In the genomic region with DNA sequence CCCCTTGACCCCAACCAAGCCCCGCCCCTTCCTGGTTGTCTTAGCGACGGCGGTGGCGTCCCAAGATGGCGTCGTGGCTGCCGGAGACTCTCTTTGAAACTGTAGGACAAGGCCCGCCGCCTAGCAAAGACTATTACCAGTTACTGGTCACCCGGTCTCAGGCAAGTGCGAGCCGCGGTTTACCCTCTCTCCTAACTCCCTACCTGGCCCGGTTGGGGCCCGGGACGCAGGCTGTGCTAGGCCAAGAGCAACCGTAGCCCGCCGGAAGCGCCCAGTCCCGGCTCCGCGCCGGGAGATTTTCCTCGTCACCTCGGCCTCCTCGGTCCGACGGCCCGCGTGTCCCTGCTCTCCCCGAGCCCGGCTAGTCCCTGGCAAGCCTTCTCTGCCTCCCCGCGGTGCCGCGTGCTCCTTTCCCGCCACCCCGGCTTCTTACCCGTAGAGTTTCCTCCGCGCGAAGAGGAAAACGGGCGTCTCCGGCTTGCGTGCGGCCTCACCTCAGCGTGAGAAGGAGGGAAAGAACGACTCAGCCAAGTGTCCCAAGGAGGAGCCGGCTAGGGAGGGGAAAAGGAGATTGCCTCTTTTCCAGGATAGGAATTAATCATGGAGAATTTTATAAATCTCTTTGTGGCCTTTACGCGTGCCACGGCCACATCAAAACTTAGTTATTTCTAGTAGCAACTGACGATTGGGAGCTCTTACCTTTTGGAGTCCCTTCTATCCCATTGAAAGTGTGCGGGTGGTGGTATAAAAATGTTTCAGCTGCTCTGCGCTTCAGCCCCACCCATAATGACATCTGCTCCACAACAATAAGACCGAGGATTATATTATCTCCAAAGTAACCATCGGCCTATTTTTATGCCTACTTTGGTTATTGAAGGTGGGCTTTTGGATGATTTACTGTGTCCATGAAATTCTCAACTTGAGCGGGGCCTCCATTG, we compare ENCODE assay signal across 8 cellular contexts. TPM values are rescaled to one million over a fixed set of nuclear protein-coding genes. Genes with fewer than 3 reads are reported as not detected.
DNase-seq lines count a peak whose midpoint lies in the region; ATAC-seq and TF ChIP-seq lines count a peak whose summit lies in the region.

A gene with protein sequence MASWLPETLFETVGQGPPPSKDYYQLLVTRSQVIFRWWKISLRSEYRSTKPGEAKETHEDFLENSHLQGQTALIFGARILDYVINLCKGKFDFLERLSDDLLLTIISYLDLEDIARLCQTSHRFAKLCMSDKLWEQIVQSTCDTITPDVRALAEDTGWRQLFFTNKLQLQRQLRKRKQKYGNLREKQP (plus strand): TSS at position 55 of the 938 bp plus-strand sequence. CDS start 11 bp downstream, at position 66.

- no peaks in the 10 kb centered on the region for H3K9me3 ChIP-seq in naive thymus-derived CD4-positive, alpha-beta T cell (ENCODE audit: control insufficient read depth in 2 of 3, low read length in 3 of 3)

- peak within 1 kb of the TSS; percentile 98 for H3K27ac ChIP-seq in naive thymus-derived CD4-positive, alpha-beta T cell (ENCODE audit: low read depth, low read length)

- peak within 1 kb of the TSS; percentile 100 for H3K27ac Mint-ChIP-seq in activated CD8-positive, alpha-beta T cell treated with anti-CD3 and anti-CD28 coated beads for 36 hours
- H3K27ac Mint-ChIP-seq in naive thymus-derived CD4-positive, alpha-beta T cell = peak within 1 kb of the TSS; percentile 93 to 100 (median 98)
- H3K27ac Mint-ChIP-seq in stimulated activated memory B cell treated with anti-CD40 and anti-IgM and Interleukin-4, amounts not matched to agents 10 μg/mL and 1 μg/mL and 100 μg/mL, for 72 hours = peak within 1 kb of the TSS; percentile 93

- peaks cover 0 to 16% (median 0%) of the 10 kb centered on the region in 3 experiments for H3K36me3 ChIP-seq in naive thymus-derived CD4-positive, alpha-beta T cell (ENCODE audit: control insufficient read depth in 2 of 3, insufficient read depth in 3 of 3, low read length in 3 of 3)

- POLR2A ChIA-PET in activated CD8-positive, alpha-beta T cell treated with anti-CD3 and anti-CD28 coated beads for 36 hours (lab: Charles Lee) = interaction anchor here (0.9 to 1.4 kb wide), 4 partner anchors 13 to 142 kb away, joined by 3 to 4 read pairs (median 3); no protein-coding TSS in a partner anchor
- POLR2A ChIA-PET in naive thymus-derived CD4-positive, alpha-beta T cell (lab: Charles Lee) = interaction anchor here (0.8 to 1.8 kb wide), 4 partner anchors 11 to 91 kb away, joined by 3 to 13 read pairs (median 6); no protein-coding TSS in a partner anchor

- H3K27me3 Mint-ChIP-seq in activated CD8-positive, alpha-beta T cell treated with anti-CD3 and anti-CD28 coated beads for 36 hours = no peaks in the 10 kb centered on the region
- no peaks in the 10 kb centered on the region for H3K27me3 Mint-ChIP-seq in naive thymus-derived CD4-positive, alpha-beta T cell
- H3K27me3 Mint-ChIP-seq in stimulated activated memory B cell treated with anti-CD40 and anti-IgM and Interleukin-4, amounts not matched to agents 10 μg/mL and 1 μg/mL and 100 μg/mL, for 72 hours = no peaks in the 10 kb centered on the region

- H3K4me1 ChIP-seq in naive thymus-derived CD4-positive, alpha-beta T cell (ENCODE audit: control insufficient read depth in 2 of 2, insufficient read depth in 2 of 2, low read length in 2 of 2) = peaks cover 18 to 31% of the 10 kb centered on the region in 2 donors

- CTCF ChIA-PET in activated CD8-positive, alpha-beta T cell treated with anti-CD3 and anti-CD28 coated beads for 36 hours (lab: Charles Lee) = interaction anchor here (0.9 to 2.0 kb wide), 6 partner anchors 10 to 237 kb away, joined by 3 to 7 read pairs (median 4); no protein-coding TSS in a partner anchor
- CTCF ChIA-PET in naive thymus-derived CD4-positive, alpha-beta T cell (lab: Charles Lee) = interaction anchor here (1.3 kb wide), 1 partner anchor 94 kb away, joined by 3 read pairs; no protein-coding TSS in a partner anchor

- ATAC-seq in GM19324 (IDR thresholded peaks at IDR 0.05; ENCODE audit: low FRiP score, unreplicated experiment) (peak; percentile 69), HG03439 (IDR thresholded peaks at IDR 0.05; ENCODE audit: unreplicated experiment) (peak; percentile 76)
- peak; percentile 72 for ATAC-seq in activated CD8-positive, alpha-beta T cell treated with anti-CD3 and anti-CD28 coated beads for 36 hours
- peak; percentile 78 for ATAC-seq in naive thymus-derived CD4-positive, alpha-beta T cell
- peak; percentile 87 for ATAC-seq in stimulated activated memory B cell treated with anti-CD40 and anti-IgM and Interleukin-4, amounts not matched to agents 10 μg/mL and 1 μg/mL and 100 μg/mL, for 72 hours

- TF ChIP-seq CTCF in activated CD8-positive, alpha-beta T cell treated with anti-CD3 and anti-CD28 coated beads for 36 hours (IDR thresholded peaks at IDR 0.05) = no peak
- no peak for TF ChIP-seq CTCF in epithelial cell of proximal tubule (conservative IDR thresholded peaks at IDR 0.05; ENCODE audit: low read depth, low read length)

- H3K36me3 Mint-ChIP-seq in activated CD8-positive, alpha-beta T cell treated with anti-CD3 and anti-CD28 coated beads for 36 hours (ENCODE audit: low read depth) = peaks cover 21% of the 10 kb centered on the region
- H3K36me3 Mint-ChIP-seq in naive thymus-derived CD4-positive, alpha-beta T cell = peaks cover 3 to 11% (median 3%) of the 10 kb centered on the region in 5 donors
- peaks cover 4% of the 10 kb centered on the region for H3K36me3 Mint-ChIP-seq in stimulated activated memory B cell treated with anti-CD40 and anti-IgM and Interleukin-4, amounts not matched to agents 10 μg/mL and 1 μg/mL and 100 μg/mL, for 72 hours

- intact Hi-C loops in activated CD8-positive, alpha-beta T cell treated with anti-CD3 and anti-CD28 coated beads for 36 hours (cut with micrococcal nuclease) = no loop called here
- intact Hi-C loops in naive thymus-derived CD4-positive, alpha-beta T cell (cut with micrococcal nuclease) = loop anchor here (1.0 to 10.0 kb wide), 11 partner anchors 121 to 1859 kb away; partner anchors contain the start of genes PSMD1 (in 2 of the 2), CAB39 (in 1 of the 2), PDE6D (in 1 of the 2) and SP100 (in 1 of the 2)

- peak within 1 kb of the TSS; percentile 74 for H3K4me3 ChIP-seq in epithelial cell of proximal tubule (ENCODE audit: low read depth, low read length)
- H3K4me3 ChIP-seq in naive thymus-derived CD4-positive, alpha-beta T cell (ENCODE audit: low read length) = peak within 1 kb of the TSS; percentile 99

- no peaks in the 10 kb centered on the region for H3K27me3 ChIP-seq in naive thymus-derived CD4-positive, alpha-beta T cell (ENCODE audit: control insufficient read depth in 2 of 2, insufficient read depth in 2 of 2, low read length in 2 of 2)

- H3K4me3 Mint-ChIP-seq in activated CD8-positive, alpha-beta T cell treated with anti-CD3 and anti-CD28 coated beads for 36 hours = peak within 1 kb of the TSS; percentile 99
- peak within 1 kb of the TSS; percentile 85 to 99 (median 96) for H3K4me3 Mint-ChIP-seq in naive thymus-derived CD4-positive, alpha-beta T cell
- peak within 1 kb of the TSS; percentile 98 for H3K4me3 Mint-ChIP-seq in stimulated activated memory B cell treated with anti-CD40 and anti-IgM and Interleukin-4, amounts not matched to agents 10 μg/mL and 1 μg/mL and 100 μg/mL, for 72 hours

- H3K9me3 Mint-ChIP-seq in activated CD8-positive, alpha-beta T cell treated with anti-CD3 and anti-CD28 coated beads for 36 hours = no peaks in the 10 kb centered on the region
- H3K9me3 Mint-ChIP-seq in naive thymus-derived CD4-positive, alpha-beta T cell = peaks cover 0 to 10% (median 0%) of the 10 kb centered on the region in 11 donors
- H3K9me3 Mint-ChIP-seq in stimulated activated memory B cell treated with anti-CD40 and anti-IgM and Interleukin-4, amounts not matched to agents 10 μg/mL and 1 μg/mL and 100 μg/mL, for 72 hours = no peaks in the 10 kb centered on the region

- DNase-seq in C1 segment of cervical spinal cord (lab: John Stamatoyannopoulos, UW) = peak in 9 of 14 donors; percentile 36 to 96 (median 94)
- peak; percentile 86 for DNase-seq in NCI-H774 (lab: John Stamatoyannopoulos, UW)
- peak; percentile 94 for DNase-seq in activated CD8-positive, alpha-beta T cell treated with anti-CD3 and anti-CD28 coated beads for 36 hours
- DNase-seq in epithelial cell of proximal tubule (ENCODE audit: low read depth) = no peak
- DNase-seq in naive thymus-derived CD4-positive, alpha-beta T cell = peak in 2 of 9 donors; percentile 44 to 91

- peaks cover 39% of the 10 kb centered on the region for H3K4me1 Mint-ChIP-seq in activated CD8-positive, alpha-beta T cell treated with anti-CD3 and anti-CD28 coated beads for 36 hours (ENCODE audit: low read depth)
- peaks cover 27 to 62% (median 49%) of the 10 kb centered on the region in 7 donors for H3K4me1 Mint-ChIP-seq in naive thymus-derived CD4-positive, alpha-beta T cell
- peaks cover 23% of the 10 kb centered on the region for H3K4me1 Mint-ChIP-seq in stimulated activated memory B cell treated with anti-CD40 and anti-IgM and Interleukin-4, amounts not matched to agents 10 μg/mL and 1 μg/mL and 100 μg/mL, for 72 hours

RNA-seq across cellular contexts. Expression of the gene that starts here (rescaled TPM):
- 1 to 10 TPM; 1.6 to 2.0 TPM for total RNA-seq in activated CD8-positive, alpha-beta T cell treated with anti-CD3 and anti-CD28 coated beads for 36 hours
- 1.8 and 2.1 TPM in 2 replicates for total RNA-seq in epithelial cell of proximal tubule
- 1 to 10 TPM in 3 of 5 experiments, under 1 TPM in 2; 0.51 to 1.8 (median 1.2) TPM for total RNA-seq in naive thymus-derived CD4-positive, alpha-beta T cell
- 1 to 10 TPM; 1.2 TPM for polyA plus RNA-seq in naive thymus-derived CD4-positive, alpha-beta T cell
